In genomic region chr4:173258866-173259265, GRCh38 we compare ENCODE assay signal across 1 cellular context.
TF ChIP-seq lines count a peak whose summit lies in the region.

No MANE protein-coding gene starts in this region.

TF ChIP-seq in GM23338, 12 proteins besides CTCF, POLR2A, EP300 and RAD21 (continued from another document):
- TF ChIP-seq, protein P1, sequence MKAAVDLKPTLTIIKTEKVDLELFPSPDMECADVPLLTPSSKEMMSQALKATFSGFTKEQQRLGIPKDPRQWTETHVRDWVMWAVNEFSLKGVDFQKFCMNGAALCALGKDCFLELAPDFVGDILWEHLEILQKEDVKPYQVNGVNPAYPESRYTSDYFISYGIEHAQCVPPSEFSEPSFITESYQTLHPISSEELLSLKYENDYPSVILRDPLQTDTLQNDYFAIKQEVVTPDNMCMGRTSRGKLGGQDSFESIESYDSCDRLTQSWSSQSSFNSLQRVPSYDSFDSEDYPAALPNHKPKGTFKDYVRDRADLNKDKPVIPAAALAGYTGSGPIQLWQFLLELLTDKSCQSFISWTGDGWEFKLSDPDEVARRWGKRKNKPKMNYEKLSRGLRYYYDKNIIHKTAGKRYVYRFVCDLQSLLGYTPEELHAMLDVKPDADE (IDR thresholded peaks at IDR 0.05), result no peak
- no peak for TF ChIP-seq JUNB (IDR thresholded peaks at IDR 0.05; ENCODE audit: unreplicated experiment)
